ENCODE assay signal across 1 cellular context in genomic region chr19:40425450-40426287, GRCh38.
A peak's percentile ranks its signal among the peaks of the same experiment; 100 is the strongest.
TF ChIP-seq lines count a peak whose summit lies in the region.

SERTAD1 (minus strand) TSS chr19:40425992; CDS start chr19:40423546, 2,446 bp downstream.

TF ChIP-seq in HepG2, 621 proteins besides CTCF, POLR2A, EP300 and RAD21 (continued from another document and continues in another):
- TF ChIP-seq RBM22 (optimal IDR thresholded peaks at IDR 0.05; ENCODE audit: low read length) (no peak), GTF3A (CRISPR knock-in tag; conservative IDR thresholded peaks at IDR 0.05) (no peak), ZNF276 (CRISPR knock-in tag; IDR thresholded peaks at IDR 0.05; ENCODE audit: low read depth) (no peak), CENPT (CRISPR knock-in tag; IDR thresholded peaks at IDR 0.05; ENCODE audit: low read depth) (no peak), ZBTB20 (CRISPR knock-in tag; IDR thresholded peaks at IDR 0.05; ENCODE audit: borderline replicate concordance, low read depth) (0 out of 2 replicates have a peak, but pooled peaks have one; percentile 26), ZNF747 (CRISPR knock-in tag; IDR thresholded peaks at IDR 0.05; ENCODE audit: borderline replicate concordance) (0 out of 2 replicates have a peak, but pooled peaks have one; percentile 36), YEATS4 (CRISPR knock-in tag; IDR thresholded peaks at IDR 0.05; ENCODE audit: borderline replicate concordance) (peak; percentile 67; the same call in 1 of the 2 replicates), JDP2 (CRISPR knock-in tag; IDR thresholded peaks at IDR 0.05; ENCODE audit: borderline replicate concordance) (no peak; the same call in 1 of the 2 replicates), ZNF775 (CRISPR knock-in tag; IDR thresholded peaks at IDR 0.05; ENCODE audit: borderline replicate concordance) (no peak), ZNF513 (CRISPR knock-in tag; conservative IDR thresholded peaks at IDR 0.05) (no peak), AHDC1 (CRISPR knock-in tag; IDR thresholded peaks at IDR 0.05; ENCODE audit: borderline replicate concordance) (0 out of 2 replicates have a peak, but pooled peaks have one; percentile 26), AHR (CRISPR knock-in tag; IDR thresholded peaks at IDR 0.05) (peak; percentile 14; the same call in 1 of the 2 replicates), SP140L (CRISPR knock-in tag; IDR thresholded peaks at IDR 0.05; ENCODE audit: borderline replicate concordance) (no peak), MIER2 (CRISPR knock-in tag; IDR thresholded peaks at IDR 0.05) (no peak), JUNB (CRISPR knock-in tag; IDR thresholded peaks at IDR 0.05; ENCODE audit: borderline replicate concordance) (no peak), NFRKB (IDR thresholded peaks at IDR 0.05) (no peak)
- TF ChIP-seq, protein P1, sequence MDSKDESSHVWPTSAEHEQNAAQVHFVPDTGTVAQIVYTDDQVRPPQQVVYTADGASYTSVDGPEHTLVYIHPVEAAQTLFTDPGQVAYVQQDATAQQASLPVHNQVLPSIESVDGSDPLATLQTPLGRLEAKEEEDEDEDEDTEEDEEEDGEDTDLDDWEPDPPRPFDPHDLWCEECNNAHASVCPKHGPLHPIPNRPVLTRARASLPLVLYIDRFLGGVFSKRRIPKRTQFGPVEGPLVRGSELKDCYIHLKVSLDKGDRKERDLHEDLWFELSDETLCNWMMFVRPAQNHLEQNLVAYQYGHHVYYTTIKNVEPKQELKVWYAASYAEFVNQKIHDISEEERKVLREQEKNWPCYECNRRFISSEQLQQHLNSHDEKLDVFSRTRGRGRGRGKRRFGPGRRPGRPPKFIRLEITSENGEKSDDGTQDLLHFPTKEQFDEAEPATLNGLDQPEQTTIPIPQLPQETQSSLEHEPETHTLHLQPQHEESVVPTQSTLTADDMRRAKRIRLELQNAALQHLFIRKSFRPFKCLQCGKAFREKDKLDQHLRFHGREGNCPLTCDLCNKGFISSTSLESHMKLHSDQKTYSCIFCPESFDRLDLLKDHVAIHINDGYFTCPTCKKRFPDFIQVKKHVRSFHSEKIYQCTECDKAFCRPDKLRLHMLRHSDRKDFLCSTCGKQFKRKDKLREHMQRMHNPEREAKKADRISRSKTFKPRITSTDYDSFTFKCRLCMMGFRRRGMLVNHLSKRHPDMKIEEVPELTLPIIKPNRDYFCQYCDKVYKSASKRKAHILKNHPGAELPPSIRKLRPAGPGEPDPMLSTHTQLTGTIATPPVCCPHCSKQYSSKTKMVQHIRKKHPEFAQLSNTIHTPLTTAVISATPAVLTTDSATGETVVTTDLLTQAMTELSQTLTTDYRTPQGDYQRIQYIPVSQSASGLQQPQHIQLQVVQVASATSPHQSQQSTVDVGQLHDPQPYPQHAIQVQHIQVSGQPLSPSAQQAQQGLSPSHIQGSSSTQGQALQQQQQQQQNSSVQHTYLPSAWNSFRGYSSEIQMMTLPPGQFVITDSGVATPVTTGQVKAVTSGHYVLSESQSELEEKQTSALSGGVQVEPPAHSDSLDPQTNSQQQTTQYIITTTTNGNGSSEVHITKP (CRISPR knock-in tag; IDR thresholded peaks at IDR 0.05; ENCODE audit: low read depth), result no peak
- TF ChIP-seq, protein P2, sequence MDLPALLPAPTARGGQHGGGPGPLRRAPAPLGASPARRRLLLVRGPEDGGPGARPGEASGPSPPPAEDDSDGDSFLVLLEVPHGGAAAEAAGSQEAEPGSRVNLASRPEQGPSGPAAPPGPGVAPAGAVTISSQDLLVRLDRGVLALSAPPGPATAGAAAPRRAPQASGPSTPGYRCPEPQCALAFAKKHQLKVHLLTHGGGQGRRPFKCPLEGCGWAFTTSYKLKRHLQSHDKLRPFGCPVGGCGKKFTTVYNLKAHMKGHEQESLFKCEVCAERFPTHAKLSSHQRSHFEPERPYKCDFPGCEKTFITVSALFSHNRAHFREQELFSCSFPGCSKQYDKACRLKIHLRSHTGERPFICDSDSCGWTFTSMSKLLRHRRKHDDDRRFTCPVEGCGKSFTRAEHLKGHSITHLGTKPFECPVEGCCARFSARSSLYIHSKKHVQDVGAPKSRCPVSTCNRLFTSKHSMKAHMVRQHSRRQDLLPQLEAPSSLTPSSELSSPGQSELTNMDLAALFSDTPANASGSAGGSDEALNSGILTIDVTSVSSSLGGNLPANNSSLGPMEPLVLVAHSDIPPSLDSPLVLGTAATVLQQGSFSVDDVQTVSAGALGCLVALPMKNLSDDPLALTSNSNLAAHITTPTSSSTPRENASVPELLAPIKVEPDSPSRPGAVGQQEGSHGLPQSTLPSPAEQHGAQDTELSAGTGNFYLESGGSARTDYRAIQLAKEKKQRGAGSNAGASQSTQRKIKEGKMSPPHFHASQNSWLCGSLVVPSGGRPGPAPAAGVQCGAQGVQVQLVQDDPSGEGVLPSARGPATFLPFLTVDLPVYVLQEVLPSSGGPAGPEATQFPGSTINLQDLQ (CRISPR knock-in tag; IDR thresholded peaks at IDR 0.05), result no peak
- TF ChIP-seq, protein P3, sequence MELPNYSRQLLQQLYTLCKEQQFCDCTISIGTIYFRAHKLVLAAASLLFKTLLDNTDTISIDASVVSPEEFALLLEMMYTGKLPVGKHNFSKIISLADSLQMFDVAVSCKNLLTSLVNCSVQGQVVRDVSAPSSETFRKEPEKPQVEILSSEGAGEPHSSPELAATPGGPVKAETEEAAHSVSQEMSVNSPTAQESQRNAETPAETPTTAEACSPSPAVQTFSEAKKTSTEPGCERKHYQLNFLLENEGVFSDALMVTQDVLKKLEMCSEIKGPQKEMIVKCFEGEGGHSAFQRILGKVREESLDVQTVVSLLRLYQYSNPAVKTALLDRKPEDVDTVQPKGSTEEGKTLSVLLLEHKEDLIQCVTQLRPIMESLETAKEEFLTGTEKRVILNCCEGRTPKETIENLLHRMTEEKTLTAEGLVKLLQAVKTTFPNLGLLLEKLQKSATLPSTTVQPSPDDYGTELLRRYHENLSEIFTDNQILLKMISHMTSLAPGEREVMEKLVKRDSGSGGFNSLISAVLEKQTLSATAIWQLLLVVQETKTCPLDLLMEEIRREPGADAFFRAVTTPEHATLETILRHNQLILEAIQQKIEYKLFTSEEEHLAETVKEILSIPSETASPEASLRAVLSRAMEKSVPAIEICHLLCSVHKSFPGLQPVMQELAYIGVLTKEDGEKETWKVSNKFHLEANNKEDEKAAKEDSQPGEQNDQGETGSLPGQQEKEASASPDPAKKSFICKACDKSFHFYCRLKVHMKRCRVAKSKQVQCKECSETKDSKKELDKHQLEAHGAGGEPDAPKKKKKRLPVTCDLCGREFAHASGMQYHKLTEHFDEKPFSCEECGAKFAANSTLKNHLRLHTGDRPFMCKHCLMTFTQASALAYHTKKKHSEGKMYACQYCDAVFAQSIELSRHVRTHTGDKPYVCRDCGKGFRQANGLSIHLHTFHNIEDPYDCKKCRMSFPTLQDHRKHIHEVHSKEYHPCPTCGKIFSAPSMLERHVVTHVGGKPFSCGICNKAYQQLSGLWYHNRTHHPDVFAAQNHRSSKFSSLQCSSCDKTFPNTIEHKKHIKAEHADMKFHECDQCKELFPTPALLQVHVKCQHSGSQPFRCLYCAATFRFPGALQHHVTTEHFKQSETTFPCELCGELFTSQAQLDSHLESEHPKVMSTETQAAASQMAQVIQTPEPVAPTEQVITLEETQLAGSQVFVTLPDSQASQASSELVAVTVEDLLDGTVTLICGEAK (IDR thresholded peaks at IDR 0.05), result no peak
- TF ChIP-seq, protein P3 (CRISPR knock-in tag; IDR thresholded peaks at IDR 0.05), result peak; percentile 55; the same call in 1 of the 2 replicates
- TF ChIP-seq, protein P4, sequence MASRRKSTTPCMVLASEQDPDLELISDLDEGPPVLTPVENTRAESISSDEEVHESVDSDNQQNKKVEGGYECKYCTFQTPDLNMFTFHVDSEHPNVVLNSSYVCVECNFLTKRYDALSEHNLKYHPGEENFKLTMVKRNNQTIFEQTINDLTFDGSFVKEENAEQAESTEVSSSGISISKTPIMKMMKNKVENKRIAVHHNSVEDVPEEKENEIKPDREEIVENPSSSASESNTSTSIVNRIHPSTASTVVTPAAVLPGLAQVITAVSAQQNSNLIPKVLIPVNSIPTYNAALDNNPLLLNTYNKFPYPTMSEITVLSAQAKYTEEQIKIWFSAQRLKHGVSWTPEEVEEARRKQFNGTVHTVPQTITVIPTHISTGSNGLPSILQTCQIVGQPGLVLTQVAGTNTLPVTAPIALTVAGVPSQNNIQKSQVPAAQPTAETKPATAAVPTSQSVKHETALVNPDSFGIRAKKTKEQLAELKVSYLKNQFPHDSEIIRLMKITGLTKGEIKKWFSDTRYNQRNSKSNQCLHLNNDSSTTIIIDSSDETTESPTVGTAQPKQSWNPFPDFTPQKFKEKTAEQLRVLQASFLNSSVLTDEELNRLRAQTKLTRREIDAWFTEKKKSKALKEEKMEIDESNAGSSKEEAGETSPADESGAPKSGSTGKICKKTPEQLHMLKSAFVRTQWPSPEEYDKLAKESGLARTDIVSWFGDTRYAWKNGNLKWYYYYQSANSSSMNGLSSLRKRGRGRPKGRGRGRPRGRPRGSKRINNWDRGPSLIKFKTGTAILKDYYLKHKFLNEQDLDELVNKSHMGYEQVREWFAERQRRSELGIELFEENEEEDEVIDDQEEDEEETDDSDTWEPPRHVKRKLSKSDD (CRISPR knock-in tag; IDR thresholded peaks at IDR 0.05; ENCODE audit: low read depth), result no peak
